ENCODE assay signal across 13 cellular contexts in genomic region chr2:47002031-47002430, GRCh38.
DNase-seq lines count a peak whose midpoint lies in the region; ATAC-seq and TF ChIP-seq lines count a peak whose summit lies in the region.
"Had no signal": no experiment of that assay in that cellular context is flagged by ENCODE, and none has a peak within 500 bp of the region (broad histone marks: within the 10 kb centered on the region; RNA-seq: fewer than 3 reads in every experiment).

No MANE protein-coding gene starts in this region.

- peaks cover 1% of the 10 kb centered on the region for H3K36me3 ChIP-seq in Caco-2 (ENCODE audit: control insufficient read depth, insufficient read depth, low read length)

- no peaks in the 10 kb centered on the region for H3K9me3 Mint-ChIP-seq in Caco-2 (ENCODE audit: unreplicated experiment)
- H3K9me3 Mint-ChIP-seq in endothelial cell (ENCODE audit: unreplicated experiment) = no peaks in the 10 kb centered on the region
- H3K9me3 Mint-ChIP-seq in progenitor cell of endocrine pancreas (ENCODE audit: low read depth) = no peaks in the 10 kb centered on the region
- H3K9me3 Mint-ChIP-seq: GM23338 had no signal

- H3K27ac Mint-ChIP-seq in Caco-2 (ENCODE audit: unreplicated experiment) = peak overlapping the region; percentile 17
- H3K27ac Mint-ChIP-seq in endothelial cell (ENCODE audit: unreplicated experiment) = peak overlapping the region; percentile 53
- H3K27ac Mint-ChIP-seq in progenitor cell of endocrine pancreas = peak overlapping the region; percentile 29
- H3K27ac Mint-ChIP-seq: activated CD4-positive, alpha-beta T cell treated with anti-CD3 and anti-CD28 coated beads for 36 hours had no signal

- intact Hi-C loops in Caco-2 (cut with micrococcal nuclease; ENCODE audit: unreplicated experiment) = no loop called here

- no peak for ATAC-seq in GM21619 (IDR thresholded peaks at IDR 0.05; ENCODE audit: unreplicated experiment)
- no peak for ATAC-seq in HG02938 (IDR thresholded peaks at IDR 0.05; ENCODE audit: unreplicated experiment)
- ATAC-seq: activated CD4-positive, alpha-beta T cell treated with anti-CD3 and anti-CD28 coated beads for 36 hours had no signal

- H3K4me3 ChIP-seq in Caco-2 (ENCODE audit: low read depth, low read length) = no peak overlapping the region
- H3K4me3 ChIP-seq: GM23338 had no signal

- TF ChIP-seq CTCF in Caco-2 (IDR thresholded peaks at IDR 0.05; ENCODE audit: insufficient read depth in 1 of 2, low read depth in 1 of 2, low read length in 1 of 2, severe bottlenecking in 1 of 2, unreplicated experiment in 1 of 2) = no peak
- no peak for TF ChIP-seq CTCF in endothelial cell (IDR thresholded peaks at IDR 0.05; ENCODE audit: unreplicated experiment)
- no peak for TF ChIP-seq CTCF in progenitor cell of endocrine pancreas (IDR thresholded peaks at IDR 0.05; ENCODE audit: unreplicated experiment)

- H3K36me3 Mint-ChIP-seq in Caco-2 (ENCODE audit: insufficient read depth, unreplicated experiment) (peaks cover 64% of the 10 kb centered on the region), endothelial cell (ENCODE audit: low read depth, unreplicated experiment) (peaks cover 16% of the 10 kb centered on the region), progenitor cell of endocrine pancreas (ENCODE audit: insufficient read depth) (peaks cover 3% of the 10 kb centered on the region)

- no peaks in the 10 kb centered on the region for H3K4me1 ChIP-seq in Caco-2

- H3K27me3 Mint-ChIP-seq in Caco-2 (ENCODE audit: insufficient read depth, unreplicated experiment) (no peaks in the 10 kb centered on the region), endothelial cell (ENCODE audit: unreplicated experiment) (peaks cover 15% of the 10 kb centered on the region), progenitor cell of endocrine pancreas (no peaks in the 10 kb centered on the region)
- H3K27me3 Mint-ChIP-seq: activated CD4-positive, alpha-beta T cell treated with anti-CD3 and anti-CD28 coated beads for 36 hours had no signal

- CTCF ChIA-PET in Caco-2 (lab: Charles Lee) = no interaction called here

- no peaks in the 10 kb centered on the region for H3K4me1 Mint-ChIP-seq in Caco-2 (ENCODE audit: low read depth, unreplicated experiment)
- H3K4me1 Mint-ChIP-seq in endothelial cell (ENCODE audit: unreplicated experiment) = peaks cover 15% of the 10 kb centered on the region
- peaks cover 15% of the 10 kb centered on the region for H3K4me1 Mint-ChIP-seq in progenitor cell of endocrine pancreas (ENCODE audit: low read depth)
- H3K4me1 Mint-ChIP-seq: activated CD4-positive, alpha-beta T cell treated with anti-CD3 and anti-CD28 coated beads for 36 hours had no signal

- H3K9me3 ChIP-seq in Caco-2 = no peaks in the 10 kb centered on the region

- POLR2A ChIA-PET in Caco-2 (lab: Charles Lee) = no interaction called here

- H3K4me3 Mint-ChIP-seq in Caco-2 (ENCODE audit: unreplicated experiment) = no peak overlapping the region
- no peak overlapping the region for H3K4me3 Mint-ChIP-seq in endothelial cell (ENCODE audit: unreplicated experiment)
- H3K4me3 Mint-ChIP-seq in progenitor cell of endocrine pancreas (ENCODE audit: low read depth) = no peak overlapping the region
- H3K4me3 Mint-ChIP-seq: activated CD4-positive, alpha-beta T cell treated with anti-CD3 and anti-CD28 coated beads for 36 hours; GM23338 had no signal

- BruUV-seq in Caco-2 (replicated peaks; lab: Mats Ljungman, UMichigan) = no TSS peak

- no peaks in the 10 kb centered on the region for H3K27me3 ChIP-seq in Caco-2 (replicated peaks; ENCODE audit: control insufficient read depth, insufficient read depth, low read length)

- DNase-seq in Caco-2 (no peak), NCI-H82 treated with DMSO at 0.1 percent for 48 hours (lab: John Stamatoyannopoulos, UW; ENCODE audit: unreplicated experiment) (peak; percentile 93), endothelial cell (ENCODE audit: low spot score) (no peak), progenitor cell of endocrine pancreas (ENCODE audit: low spot score, unreplicated experiment) (no peak), NK-92 (lab: John Stamatoyannopoulos, UW; ENCODE audit: unreplicated experiment) (no peak), DMS153 (lab: John Stamatoyannopoulos, UW) (no peak)
- DNase-seq: activated CD4-positive, alpha-beta T cell treated with anti-CD3 and anti-CD28 coated beads for 36 hours; effector CD8-positive, alpha-beta T cell; NK-92 treated with Interleukin-12 subunit alpha and Interleukin-12 subunit beta, amount 100 ng/mL, for 24 hours; SHP77 had no signal
